In genomic region chr14:91360490-91361235, GRCh38 we compare ENCODE assay signal across 17 cellular contexts. TPM values are rescaled to one million over a fixed set of nuclear protein-coding genes. Genes with fewer than 3 reads are reported as not detected.
A peak's percentile ranks its signal among the peaks of the same experiment; 100 is the strongest.
DNase-seq lines count a peak whose midpoint lies in the region; ATAC-seq and TF ChIP-seq lines count a peak whose summit lies in the region.
"Had no signal": no experiment of that assay in that cellular context is flagged by ENCODE, and none has a peak within 500 bp of the region (broad histone marks: within the 10 kb centered on the region; RNA-seq: fewer than 3 reads in every experiment).

No MANE protein-coding gene starts in this region.

- peaks cover 75 to 100% (median 94%) of the 10 kb centered on the region in 10 experiments for H3K4me1 ChIP-seq in BLaER1 treated with 17β-estradiol and CSF1 and Interleukin-3, amounts not matched to agents 10 nM and 100 nM
- H3K4me1 ChIP-seq in thyroid gland (no peaks in the 10 kb centered on the region), left ventricle myocardium inferior (no peaks in the 10 kb centered on the region)

- peak overlapping the region in 7 of 11 experiments; percentile 20 to 45 (median 33); a peak in 7 of 22 replicates for H3K27ac ChIP-seq in BLaER1 treated with 17β-estradiol and CSF1 and Interleukin-3, amounts not matched to agents 10 nM and 100 nM
- H3K27ac ChIP-seq in caudate nucleus (ENCODE audit: low read depth, low read length) (peak overlapping the region; percentile 83), thyroid gland (no peak overlapping the region), left ventricle myocardium inferior (replicated peaks) (no peak overlapping the region)
- H3K27ac ChIP-seq: ovary had no signal

- peaks cover 47 to 53% of the 10 kb centered on the region in 2 donors for H3K4me1 Mint-ChIP-seq in natural killer cell treated with Interleukin-12 subunit alpha and Interleukin-12 subunit beta and Interleukin-15 and Interleukin-18, amount 100 ng/mL, for 72 hours (ENCODE audit: low read depth in 2 of 2)

- TF ChIP-seq CTCF in NB4 (IDR thresholded peaks at IDR 0.05; ENCODE audit: low read depth, low read length) = no peak
- no peak for TF ChIP-seq CTCF in thyroid gland (IDR thresholded peaks at IDR 0.05)
- TF ChIP-seq CTCF in left ventricle myocardium inferior (IDR thresholded peaks at IDR 0.05; ENCODE audit: borderline replicate concordance) = no peak

- H3K4me3 ChIP-seq in BLaER1 treated with 17β-estradiol and CSF1 and Interleukin-3, amounts not matched to agents 10 nM and 100 nM = no peak overlapping the region
- H3K4me3 ChIP-seq in NB4 (ENCODE audit: low read depth, low read length) = peak overlapping the region; percentile 9
- no peak overlapping the region for H3K4me3 ChIP-seq in thyroid gland (replicated peaks in 1 of 3)
- no peak overlapping the region for H3K4me3 ChIP-seq in left ventricle myocardium inferior
- H3K4me3 ChIP-seq: K562, mucosa of descending colon, ovary had no signal

- ATAC-seq in natural killer cell treated with Interleukin-12 subunit alpha and Interleukin-12 subunit beta and Interleukin-15 and Interleukin-18, amount 100 ng/mL, for 72 hours = no peak
- ATAC-seq in HG02852 (IDR thresholded peaks at IDR 0.05; ENCODE audit: unreplicated experiment) = no peak
- ATAC-seq: K562; stimulated activated naive CD8-positive, alpha-beta T cell treated with anti-CD3 and anti-CD28 coated beads, Interleukin-15, Interleukin-2, amounts not matched to agents 100 U/mL and 50 U/mL, for 24 hours had no signal

- 85 to 88% methylated on average over 17 of the region's 17 CpGs for WGBS in thyroid gland, 2 donors

- DNase-seq in NB4 (ENCODE audit: low read depth) (no peak), caudate nucleus (lab: John Stamatoyannopoulos, UW) (no peak), germinal center (ENCODE audit: low spot score) (no peak), thyroid gland (no peak), left ventricle myocardium inferior (no peak)
- peak; percentile 29 for DNase-seq in natural killer cell treated with Interleukin-12 subunit alpha and Interleukin-12 subunit beta and Interleukin-15 and Interleukin-18, amount 100 ng/mL, for 72 hours (ENCODE audit: low spot score)
- DNase-seq: activated CD4-positive, alpha-beta T cell treated with anti-CD3 and anti-CD28 coated beads for 4 hours; HFFc6; NCI-H1092; ovary; SHP77 treated with DMSO at 0.1 percent for 48 hours; stimulated activated naive CD8-positive, alpha-beta T cell treated with anti-CD3 and anti-CD28 coated beads, Interleukin-15, Interleukin-2, amounts not matched to agents 100 U/mL and 50 U/mL, for 24 hours; T-helper 9 cell had no signal

- H3K27ac Mint-ChIP-seq in natural killer cell treated with Interleukin-12 subunit alpha and Interleukin-12 subunit beta and Interleukin-15 and Interleukin-18, amount 100 ng/mL, for 72 hours = peak overlapping the region; percentile 73 to 87
- H3K27ac Mint-ChIP-seq: HFFc6 had no signal

- peak overlapping the region in 9 of 11 experiments; percentile 5 to 91 (median 56); a peak in 14 of 22 replicates for H3K4me2 ChIP-seq in BLaER1 treated with 17β-estradiol and CSF1 and Interleukin-3, amounts not matched to agents 10 nM and 100 nM

- peaks cover 0 to 5% (median 0%) of the 10 kb centered on the region in 11 experiments; a peak in 1 of 22 replicates for H3K27me3 ChIP-seq in BLaER1 treated with 17β-estradiol and CSF1 and Interleukin-3, amounts not matched to agents 10 nM and 100 nM
- H3K27me3 ChIP-seq in thyroid gland (no peaks in the 10 kb centered on the region), left ventricle myocardium inferior (ENCODE audit: low read depth) (peaks cover 27% of the 10 kb centered on the region)
- H3K27me3 ChIP-seq: ovary had no signal

- intact Hi-C loops in thyroid gland (cut with DNase I) (no loop called here), left ventricle myocardium inferior (cut with micrococcal nuclease) (no loop called here)

- peaks cover 0 to 82% (median 26%) of the 10 kb centered on the region in 11 experiments; a peak in 16 of 22 replicates for H4K20me1 ChIP-seq in BLaER1 treated with 17β-estradiol and CSF1 and Interleukin-3, amounts not matched to agents 10 nM and 100 nM

- no peaks in the 10 kb centered on the region for H3K36me3 Mint-ChIP-seq in natural killer cell treated with Interleukin-12 subunit alpha and Interleukin-12 subunit beta and Interleukin-15 and Interleukin-18, amount 100 ng/mL, for 72 hours

- peaks cover 0 to 25% (median 18%) of the 10 kb centered on the region in 11 experiments; a peak in 16 of 22 replicates for H3K36me3 ChIP-seq in BLaER1 treated with 17β-estradiol and CSF1 and Interleukin-3, amounts not matched to agents 10 nM and 100 nM
- H3K36me3 ChIP-seq in thyroid gland (no peaks in the 10 kb centered on the region), left ventricle myocardium inferior (no peaks in the 10 kb centered on the region)
- H3K36me3 ChIP-seq: ovary had no signal

- H3K27me3 Mint-ChIP-seq in natural killer cell treated with Interleukin-12 subunit alpha and Interleukin-12 subunit beta and Interleukin-15 and Interleukin-18, amount 100 ng/mL, for 72 hours = no peaks in the 10 kb centered on the region

- no peaks in the 10 kb centered on the region for H3K9me3 Mint-ChIP-seq in natural killer cell treated with Interleukin-12 subunit alpha and Interleukin-12 subunit beta and Interleukin-15 and Interleukin-18, amount 100 ng/mL, for 72 hours
- H3K9me3 Mint-ChIP-seq: HFFc6 had no signal

- peak overlapping the region in 1 of 11 experiments; percentile 13; a peak in 2 of 22 replicates for H3K9ac ChIP-seq in BLaER1 treated with 17β-estradiol and CSF1 and Interleukin-3, amounts not matched to agents 10 nM and 100 nM

- no peaks in the 10 kb centered on the region for H3K9me3 ChIP-seq in BLaER1 treated with 17β-estradiol and CSF1 and Interleukin-3, amounts not matched to agents 10 nM and 100 nM (replicated peaks in 1 of 11)
- H3K9me3 ChIP-seq in thyroid gland (no peaks in the 10 kb centered on the region), left ventricle myocardium inferior (replicated peaks) (no peaks in the 10 kb centered on the region)
- H3K9me3 ChIP-seq: mucosa of descending colon, ovary had no signal

- TF ChIP-seq POLR2A in NB4 (IDR thresholded peaks at IDR 0.05; ENCODE audit: extremely low read depth, insufficient read length) = no peak
- no peak for TF ChIP-seq POLR2A in thyroid gland (IDR thresholded peaks at IDR 0.05)

- no peak overlapping the region for H3K4me3 Mint-ChIP-seq in natural killer cell treated with Interleukin-12 subunit alpha and Interleukin-12 subunit beta and Interleukin-15 and Interleukin-18, amount 100 ng/mL, for 72 hours
- H3K4me3 Mint-ChIP-seq: HFFc6 had no signal

RNA-seq across cellular contexts. Expression of gene CCDC88C, which starts 57.0 kb away (rescaled TPM):
- total RNA-seq in natural killer cell treated with Interleukin-12 subunit alpha and Interleukin-12 subunit beta and Interleukin-15 and Interleukin-18, amount 100 ng/mL, for 72 hours = 100 to 1,000 TPM; 103 to 175 TPM
- 1 to 10 TPM; 3.0 to 6.3 (median 5.8) TPM for total RNA-seq in thyroid gland
- 2.8 TPM for total RNA-seq in left ventricle myocardium inferior

Comparison
In these comparisons a context has a peak if more than half of its experiments do, and no peak if none do; other contexts are left out.
1. H3K27ac ChIP-seq: peak in BLaER1 treated with 17β-estradiol and CSF1 and Interleukin-3, amounts not matched to agents 10 nM and 100 nM (7 of 11) and caudate nucleus (single experiment); none in thyroid gland (0 of 3) and left ventricle myocardium inferior (single experiment).
2. RNA of gene CCDC88C, which starts 57.0 kb away (total RNA-seq): 103 to 175 TPM in natural killer cell treated with Interleukin-12 subunit alpha and Interleukin-12 subunit beta and Interleukin-15 and Interleukin-18, amount 100 ng/mL, for 72 hours; 3.0 to 6.3 TPM in thyroid gland and 2.8 TPM in left ventricle myocardium inferior (single experiment); every median in the first group is over 10 times any median in the second.